1 cellular context compared by ENCODE assay signal in the genomic region with DNA sequence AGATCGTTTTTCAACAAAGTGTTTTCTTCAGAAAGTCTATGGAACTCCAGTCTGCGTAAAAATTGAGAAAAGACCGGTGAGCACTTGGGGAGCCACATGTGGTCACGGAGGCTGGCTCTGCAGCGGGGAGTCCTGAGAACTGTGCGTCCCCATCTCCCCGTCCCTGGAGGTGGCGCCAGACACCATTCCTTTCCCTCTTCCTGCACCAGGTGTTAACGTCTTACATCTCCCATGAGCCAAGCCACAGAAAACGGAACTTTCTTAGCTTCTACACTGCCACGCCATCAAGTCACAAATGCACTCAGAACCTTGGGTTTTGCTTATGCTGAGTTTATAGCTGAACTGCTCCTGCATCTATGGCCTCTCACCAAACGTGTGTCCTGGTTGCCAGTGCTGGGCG.
TF ChIP-seq lines count a peak whose summit lies in the region.

No MANE protein-coding gene starts in this region.

TF ChIP-seq in HepG2, 621 proteins besides CTCF, POLR2A, EP300 and RAD21 (continued from another document and continues in another):
- TF ChIP-seq, protein P1, sequence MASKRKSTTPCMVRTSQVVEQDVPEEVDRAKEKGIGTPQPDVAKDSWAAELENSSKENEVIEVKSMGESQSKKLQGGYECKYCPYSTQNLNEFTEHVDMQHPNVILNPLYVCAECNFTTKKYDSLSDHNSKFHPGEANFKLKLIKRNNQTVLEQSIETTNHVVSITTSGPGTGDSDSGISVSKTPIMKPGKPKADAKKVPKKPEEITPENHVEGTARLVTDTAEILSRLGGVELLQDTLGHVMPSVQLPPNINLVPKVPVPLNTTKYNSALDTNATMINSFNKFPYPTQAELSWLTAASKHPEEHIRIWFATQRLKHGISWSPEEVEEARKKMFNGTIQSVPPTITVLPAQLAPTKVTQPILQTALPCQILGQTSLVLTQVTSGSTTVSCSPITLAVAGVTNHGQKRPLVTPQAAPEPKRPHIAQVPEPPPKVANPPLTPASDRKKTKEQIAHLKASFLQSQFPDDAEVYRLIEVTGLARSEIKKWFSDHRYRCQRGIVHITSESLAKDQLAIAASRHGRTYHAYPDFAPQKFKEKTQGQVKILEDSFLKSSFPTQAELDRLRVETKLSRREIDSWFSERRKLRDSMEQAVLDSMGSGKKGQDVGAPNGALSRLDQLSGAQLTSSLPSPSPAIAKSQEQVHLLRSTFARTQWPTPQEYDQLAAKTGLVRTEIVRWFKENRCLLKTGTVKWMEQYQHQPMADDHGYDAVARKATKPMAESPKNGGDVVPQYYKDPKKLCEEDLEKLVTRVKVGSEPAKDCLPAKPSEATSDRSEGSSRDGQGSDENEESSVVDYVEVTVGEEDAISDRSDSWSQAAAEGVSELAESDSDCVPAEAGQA (IDR thresholded peaks at IDR 0.05; ENCODE audit: low read depth) = no peak
- TF ChIP-seq, protein P1 (CRISPR knock-in tag; IDR thresholded peaks at IDR 0.05; ENCODE audit: borderline replicate concordance) = no peak
- TF ChIP-seq ARID3A (IDR thresholded peaks at IDR 0.05; ENCODE audit: low read depth, low read length) (no peak), ZNF572 (CRISPR knock-in tag; IDR thresholded peaks at IDR 0.05) (peak; percentile 78), NFKBIZ (CRISPR knock-in tag; IDR thresholded peaks at IDR 0.05) (no peak), ZNF10 (CRISPR knock-in tag; IDR thresholded peaks at IDR 0.05; ENCODE audit: borderline replicate concordance, low read depth) (no peak), JDP2 (CRISPR knock-in tag; IDR thresholded peaks at IDR 0.05; ENCODE audit: borderline replicate concordance) (no peak), ISX (CRISPR knock-in tag; conservative IDR thresholded peaks at IDR 0.05) (no peak), SMC3 (IDR thresholded peaks at IDR 0.05; ENCODE audit: low read length) (peak; percentile 81), ZNF335 (CRISPR knock-in tag; IDR thresholded peaks at IDR 0.05) (no peak), ZNF768 (CRISPR knock-in tag; IDR thresholded peaks at IDR 0.05) (no peak), ZNF143 (CRISPR knock-in tag; IDR thresholded peaks at IDR 0.05) (peak; percentile 30; the same call in 1 of the 2 replicates), LCORL (IDR thresholded peaks at IDR 0.05) (no peak), LCORL (CRISPR knock-in tag; IDR thresholded peaks at IDR 0.05) (no peak), ZFP82 (CRISPR knock-in tag; IDR thresholded peaks at IDR 0.05; ENCODE audit: borderline replicate concordance) (no peak), BORCS8-MEF2B (CRISPR knock-in tag; IDR thresholded peaks at IDR 0.05) (0 out of 2 replicates have a peak, but pooled peaks have one; percentile 21), XRCC5 (optimal IDR thresholded peaks at IDR 0.05; ENCODE audit: low read length) (peak; percentile 86), ERF (CRISPR knock-in tag; IDR thresholded peaks at IDR 0.05) (peak; percentile 28; the same call in 1 of the 2 replicates), ATF5 (CRISPR knock-in tag; IDR thresholded peaks at IDR 0.05; ENCODE audit: low read depth) (no peak), SALL2 (CRISPR knock-in tag; IDR thresholded peaks at IDR 0.05) (no peak), IRX3 (CRISPR knock-in tag; IDR thresholded peaks at IDR 0.05; ENCODE audit: borderline replicate concordance, low read depth) (no peak), SPEN (CRISPR knock-in tag; IDR thresholded peaks at IDR 0.05; ENCODE audit: low read depth) (0 out of 2 replicates have a peak, but pooled peaks have one; percentile 37), GABPB1 (CRISPR knock-in tag; IDR thresholded peaks at IDR 0.05) (0 out of 2 replicates have a peak, but pooled peaks have one; percentile 6), ZNF878 (CRISPR knock-in tag; IDR thresholded peaks at IDR 0.05) (no peak)
- TF ChIP-seq, protein P2, sequence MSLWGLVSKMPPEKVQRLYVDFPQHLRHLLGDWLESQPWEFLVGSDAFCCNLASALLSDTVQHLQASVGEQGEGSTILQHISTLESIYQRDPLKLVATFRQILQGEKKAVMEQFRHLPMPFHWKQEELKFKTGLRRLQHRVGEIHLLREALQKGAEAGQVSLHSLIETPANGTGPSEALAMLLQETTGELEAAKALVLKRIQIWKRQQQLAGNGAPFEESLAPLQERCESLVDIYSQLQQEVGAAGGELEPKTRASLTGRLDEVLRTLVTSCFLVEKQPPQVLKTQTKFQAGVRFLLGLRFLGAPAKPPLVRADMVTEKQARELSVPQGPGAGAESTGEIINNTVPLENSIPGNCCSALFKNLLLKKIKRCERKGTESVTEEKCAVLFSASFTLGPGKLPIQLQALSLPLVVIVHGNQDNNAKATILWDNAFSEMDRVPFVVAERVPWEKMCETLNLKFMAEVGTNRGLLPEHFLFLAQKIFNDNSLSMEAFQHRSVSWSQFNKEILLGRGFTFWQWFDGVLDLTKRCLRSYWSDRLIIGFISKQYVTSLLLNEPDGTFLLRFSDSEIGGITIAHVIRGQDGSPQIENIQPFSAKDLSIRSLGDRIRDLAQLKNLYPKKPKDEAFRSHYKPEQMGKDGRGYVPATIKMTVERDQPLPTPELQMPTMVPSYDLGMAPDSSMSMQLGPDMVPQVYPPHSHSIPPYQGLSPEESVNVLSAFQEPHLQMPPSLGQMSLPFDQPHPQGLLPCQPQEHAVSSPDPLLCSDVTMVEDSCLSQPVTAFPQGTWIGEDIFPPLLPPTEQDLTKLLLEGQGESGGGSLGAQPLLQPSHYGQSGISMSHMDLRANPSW (CRISPR knock-in tag; IDR thresholded peaks at IDR 0.05; ENCODE audit: borderline replicate concordance) = no peak
- TF ChIP-seq, protein P3, sequence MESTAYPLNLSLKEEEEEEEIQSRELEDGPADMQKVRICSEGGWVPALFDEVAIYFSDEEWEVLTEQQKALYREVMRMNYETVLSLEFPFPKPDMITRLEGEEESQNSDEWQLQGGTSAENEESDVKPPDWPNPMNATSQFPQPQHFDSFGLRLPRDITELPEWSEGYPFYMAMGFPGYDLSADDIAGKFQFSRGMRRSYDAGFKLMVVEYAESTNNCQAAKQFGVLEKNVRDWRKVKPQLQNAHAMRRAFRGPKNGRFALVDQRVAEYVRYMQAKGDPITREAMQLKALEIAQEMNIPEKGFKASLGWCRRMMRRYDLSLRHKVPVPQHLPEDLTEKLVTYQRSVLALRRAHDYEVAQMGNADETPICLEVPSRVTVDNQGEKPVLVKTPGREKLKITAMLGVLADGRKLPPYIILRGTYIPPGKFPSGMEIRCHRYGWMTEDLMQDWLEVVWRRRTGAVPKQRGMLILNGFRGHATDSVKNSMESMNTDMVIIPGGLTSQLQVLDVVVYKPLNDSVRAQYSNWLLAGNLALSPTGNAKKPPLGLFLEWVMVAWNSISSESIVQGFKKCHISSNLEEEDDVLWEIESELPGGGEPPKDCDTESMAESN (CRISPR knock-in tag; conservative IDR thresholded peaks at IDR 0.05) = no peak
- TF ChIP-seq, protein P4, sequence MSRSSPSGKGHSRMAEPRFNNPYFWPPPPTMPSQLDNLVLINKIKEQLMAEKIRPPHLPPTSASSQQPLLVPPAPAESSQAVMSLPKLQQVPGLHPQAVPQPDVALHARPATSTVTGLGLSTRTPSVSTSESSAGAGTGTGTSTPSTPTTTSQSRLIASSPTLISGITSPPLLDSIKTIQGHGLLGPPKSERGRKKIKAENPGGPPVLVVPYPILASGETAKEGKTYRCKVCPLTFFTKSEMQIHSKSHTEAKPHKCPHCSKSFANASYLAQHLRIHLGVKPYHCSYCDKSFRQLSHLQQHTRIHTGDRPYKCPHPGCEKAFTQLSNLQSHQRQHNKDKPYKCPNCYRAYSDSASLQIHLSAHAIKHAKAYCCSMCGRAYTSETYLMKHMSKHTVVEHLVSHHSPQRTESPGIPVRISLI (CRISPR knock-in tag; IDR thresholded peaks at IDR 0.05; ENCODE audit: borderline replicate concordance) = no peak
- TF ChIP-seq, protein P5, sequence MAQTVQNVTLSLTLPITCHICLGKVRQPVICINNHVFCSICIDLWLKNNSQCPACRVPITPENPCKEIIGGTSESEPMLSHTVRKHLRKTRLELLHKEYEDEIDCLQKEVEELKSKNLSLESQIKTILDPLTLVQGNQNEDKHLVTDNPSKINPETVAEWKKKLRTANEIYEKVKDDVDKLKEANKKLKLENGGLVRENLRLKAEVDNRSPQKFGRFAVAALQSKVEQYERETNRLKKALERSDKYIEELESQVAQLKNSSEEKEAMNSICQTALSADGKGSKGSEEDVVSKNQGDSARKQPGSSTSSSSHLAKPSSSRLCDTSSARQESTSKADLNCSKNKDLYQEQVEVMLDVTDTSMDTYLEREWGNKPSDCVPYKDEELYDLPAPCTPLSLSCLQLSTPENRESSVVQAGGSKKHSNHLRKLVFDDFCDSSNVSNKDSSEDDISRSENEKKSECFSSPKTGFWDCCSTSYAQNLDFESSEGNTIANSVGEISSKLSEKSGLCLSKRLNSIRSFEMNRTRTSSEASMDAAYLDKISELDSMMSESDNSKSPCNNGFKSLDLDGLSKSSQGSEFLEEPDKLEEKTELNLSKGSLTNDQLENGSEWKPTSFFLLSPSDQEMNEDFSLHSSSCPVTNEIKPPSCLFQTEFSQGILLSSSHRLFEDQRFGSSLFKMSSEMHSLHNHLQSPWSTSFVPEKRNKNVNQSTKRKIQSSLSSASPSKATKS (CRISPR knock-in tag; IDR thresholded peaks at IDR 0.05) = no peak
- TF ChIP-seq, protein P6, sequence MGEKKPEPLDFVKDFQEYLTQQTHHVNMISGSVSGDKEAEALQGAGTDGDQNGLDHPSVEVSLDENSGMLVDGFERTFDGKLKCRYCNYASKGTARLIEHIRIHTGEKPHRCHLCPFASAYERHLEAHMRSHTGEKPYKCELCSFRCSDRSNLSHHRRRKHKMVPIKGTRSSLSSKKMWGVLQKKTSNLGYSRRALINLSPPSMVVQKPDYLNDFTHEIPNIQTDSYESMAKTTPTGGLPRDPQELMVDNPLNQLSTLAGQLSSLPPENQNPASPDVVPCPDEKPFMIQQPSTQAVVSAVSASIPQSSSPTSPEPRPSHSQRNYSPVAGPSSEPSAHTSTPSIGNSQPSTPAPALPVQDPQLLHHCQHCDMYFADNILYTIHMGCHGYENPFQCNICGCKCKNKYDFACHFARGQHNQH (CRISPR knock-in tag; IDR thresholded peaks at IDR 0.05) = 0 out of 2 replicates have a peak, but pooled peaks have one; percentile 26
- TF ChIP-seq, protein P7, sequence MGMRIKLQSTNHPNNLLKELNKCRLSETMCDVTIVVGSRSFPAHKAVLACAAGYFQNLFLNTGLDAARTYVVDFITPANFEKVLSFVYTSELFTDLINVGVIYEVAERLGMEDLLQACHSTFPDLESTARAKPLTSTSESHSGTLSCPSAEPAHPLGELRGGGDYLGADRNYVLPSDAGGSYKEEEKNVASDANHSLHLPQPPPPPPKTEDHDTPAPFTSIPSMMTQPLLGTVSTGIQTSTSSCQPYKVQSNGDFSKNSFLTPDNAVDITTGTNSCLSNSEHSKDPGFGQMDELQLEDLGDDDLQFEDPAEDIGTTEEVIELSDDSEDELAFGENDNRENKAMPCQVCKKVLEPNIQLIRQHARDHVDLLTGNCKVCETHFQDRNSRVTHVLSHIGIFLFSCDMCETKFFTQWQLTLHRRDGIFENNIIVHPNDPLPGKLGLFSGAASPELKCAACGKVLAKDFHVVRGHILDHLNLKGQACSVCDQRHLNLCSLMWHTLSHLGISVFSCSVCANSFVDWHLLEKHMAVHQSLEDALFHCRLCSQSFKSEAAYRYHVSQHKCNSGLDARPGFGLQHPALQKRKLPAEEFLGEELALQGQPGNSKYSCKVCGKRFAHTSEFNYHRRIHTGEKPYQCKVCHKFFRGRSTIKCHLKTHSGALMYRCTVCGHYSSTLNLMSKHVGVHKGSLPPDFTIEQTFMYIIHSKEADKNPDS (CRISPR knock-in tag; IDR thresholded peaks at IDR 0.05) = no peak
- TF ChIP-seq, protein P8, sequence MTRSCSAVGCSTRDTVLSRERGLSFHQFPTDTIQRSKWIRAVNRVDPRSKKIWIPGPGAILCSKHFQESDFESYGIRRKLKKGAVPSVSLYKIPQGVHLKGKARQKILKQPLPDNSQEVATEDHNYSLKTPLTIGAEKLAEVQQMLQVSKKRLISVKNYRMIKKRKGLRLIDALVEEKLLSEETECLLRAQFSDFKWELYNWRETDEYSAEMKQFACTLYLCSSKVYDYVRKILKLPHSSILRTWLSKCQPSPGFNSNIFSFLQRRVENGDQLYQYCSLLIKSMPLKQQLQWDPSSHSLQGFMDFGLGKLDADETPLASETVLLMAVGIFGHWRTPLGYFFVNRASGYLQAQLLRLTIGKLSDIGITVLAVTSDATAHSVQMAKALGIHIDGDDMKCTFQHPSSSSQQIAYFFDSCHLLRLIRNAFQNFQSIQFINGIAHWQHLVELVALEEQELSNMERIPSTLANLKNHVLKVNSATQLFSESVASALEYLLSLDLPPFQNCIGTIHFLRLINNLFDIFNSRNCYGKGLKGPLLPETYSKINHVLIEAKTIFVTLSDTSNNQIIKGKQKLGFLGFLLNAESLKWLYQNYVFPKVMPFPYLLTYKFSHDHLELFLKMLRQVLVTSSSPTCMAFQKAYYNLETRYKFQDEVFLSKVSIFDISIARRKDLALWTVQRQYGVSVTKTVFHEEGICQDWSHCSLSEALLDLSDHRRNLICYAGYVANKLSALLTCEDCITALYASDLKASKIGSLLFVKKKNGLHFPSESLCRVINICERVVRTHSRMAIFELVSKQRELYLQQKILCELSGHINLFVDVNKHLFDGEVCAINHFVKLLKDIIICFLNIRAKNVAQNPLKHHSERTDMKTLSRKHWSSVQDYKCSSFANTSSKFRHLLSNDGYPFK (CRISPR knock-in tag; IDR thresholded peaks at IDR 0.05; ENCODE audit: borderline replicate concordance) = no peak
